In genomic region chr6:31474871-31475286, GRCh38 we compare ENCODE assay signal across 11 cellular contexts. TPM values are rescaled to one million over a fixed set of nuclear protein-coding genes. Genes with fewer than 3 reads are reported as not detected.
A peak's percentile ranks its signal among the peaks of the same experiment; 100 is the strongest.
DNase-seq lines count a peak whose midpoint lies in the region; ATAC-seq and TF ChIP-seq lines count a peak whose summit lies in the region.
"Had no signal": no experiment of that assay in that cellular context is flagged by ENCODE, and none has a peak within 500 bp of the region (broad histone marks: within the 10 kb centered on the region; RNA-seq: fewer than 3 reads in every experiment).

No MANE protein-coding gene starts in this region.

- H4K20me1 ChIP-seq in GM23338 (replicated peaks; ENCODE audit: insufficient read depth): no peaks in the 10 kb centered on the region

- DNase-seq in BE2C (peak; percentile 47), GM23338 (ENCODE audit: low spot score) (peak; percentile 73), lung (ENCODE audit: low spot score) (peak; percentile 26)
- DNase-seq in activated CD8-positive, alpha-beta T cell treated with anti-CD3 and anti-CD28 coated beads, Interleukin-2, amount 10 ng/mL, durations not matched to agents 7 days and 5 days: peak; percentile 26
- DNase-seq in stimulated activated CD4-positive, alpha-beta T cell treated with anti-CD3 and anti-CD28 coated beads, Interleukin-15, amount 100 ng/mL, for 24 hours: no peak
- DNase-seq: activated naive CD8-positive, alpha-beta T cell treated with anti-CD3 and anti-CD28 coated beads, Interleukin-2, amount 10 ng/mL, durations not matched to agents 7 days and 5 days; NCI-H2081; stimulated activated CD4-positive, alpha-beta T cell treated with anti-CD3 and anti-CD28 coated beads, Interleukin-4, amount 100 ng/mL, for 24 hours had no signal

- no peaks in the 10 kb centered on the region; the same call in 1 of the 3 replicates for H3K4me1 Mint-ChIP-seq in GM23338
- peaks cover 21% of the 10 kb centered on the region for H3K4me1 Mint-ChIP-seq in activated CD8-positive, alpha-beta T cell treated with anti-CD3 and anti-CD28 coated beads, Interleukin-2, amount 10 ng/mL, durations not matched to agents 7 days and 5 days (ENCODE audit: low read depth)

- H3K9me3 ChIP-seq in BE2C: no peaks in the 10 kb centered on the region
- no peaks in the 10 kb centered on the region for H3K9me3 ChIP-seq in lung (ENCODE audit: control insufficient read depth in 2 of 2, insufficient read depth in 1 of 2, low read length in 1 of 2)

- POLR2A ChIA-PET in activated CD8-positive, alpha-beta T cell treated with anti-CD3 and anti-CD28 coated beads, Interleukin-2, amount 10 ng/mL, durations not matched to agents 7 days and 5 days (lab: Charles Lee): no interaction called here

- CTCF ChIA-PET in activated CD8-positive, alpha-beta T cell treated with anti-CD3 and anti-CD28 coated beads, Interleukin-2, amount 10 ng/mL, durations not matched to agents 7 days and 5 days (lab: Charles Lee): no interaction called here

- no peak overlapping the region for H3K27ac Mint-ChIP-seq in GM23338
- no peak overlapping the region for H3K27ac Mint-ChIP-seq in activated CD8-positive, alpha-beta T cell treated with anti-CD3 and anti-CD28 coated beads, Interleukin-2, amount 10 ng/mL, durations not matched to agents 7 days and 5 days
- H3K27ac Mint-ChIP-seq: activated naive CD8-positive, alpha-beta T cell treated with anti-CD3 and anti-CD28 coated beads, Interleukin-2, amount 10 ng/mL, durations not matched to agents 7 days and 5 days had no signal

- peaks cover 56% of the 10 kb centered on the region for H3K27me3 ChIP-seq in BE2C
- no peaks in the 10 kb centered on the region for H3K27me3 ChIP-seq in GM23338 (ENCODE audit: insufficient read depth)
- H3K27me3 ChIP-seq in lung (ENCODE audit: control insufficient read depth, insufficient read depth): no peaks in the 10 kb centered on the region

- H3K36me3 Mint-ChIP-seq in GM23338 (ENCODE audit: low read depth): no peaks in the 10 kb centered on the region
- peaks cover 5% of the 10 kb centered on the region for H3K36me3 Mint-ChIP-seq in activated CD8-positive, alpha-beta T cell treated with anti-CD3 and anti-CD28 coated beads, Interleukin-2, amount 10 ng/mL, durations not matched to agents 7 days and 5 days (ENCODE audit: low read depth)

- peaks cover 10% of the 10 kb centered on the region for H3K27me3 Mint-ChIP-seq in GM23338 (ENCODE audit: insufficient read depth, low read depth, poor library complexity)
- H3K27me3 Mint-ChIP-seq in activated CD8-positive, alpha-beta T cell treated with anti-CD3 and anti-CD28 coated beads, Interleukin-2, amount 10 ng/mL, durations not matched to agents 7 days and 5 days (ENCODE audit: low read depth): no peaks in the 10 kb centered on the region
- H3K27me3 Mint-ChIP-seq: activated naive CD8-positive, alpha-beta T cell treated with anti-CD3 and anti-CD28 coated beads, Interleukin-2, amount 10 ng/mL, durations not matched to agents 7 days and 5 days had no signal

- WGBS in lung, 2 donors: 77 to 91% methylated on average over 6 of the region's 6 CpGs

- no peak overlapping the region for H2AFZ ChIP-seq in GM23338

- no peaks in the 10 kb centered on the region for H3K9me2 ChIP-seq in GM23338 (ENCODE audit: insufficient read depth)

- H3K79me2 ChIP-seq in GM23338 (replicated peaks; ENCODE audit: insufficient read depth): no peaks in the 10 kb centered on the region

- TF ChIP-seq CTCF in BE2C (IDR thresholded peaks at IDR 0.05; ENCODE audit: low read depth, low read length) (peak; percentile 48), GM23338 (conservative IDR thresholded peaks at IDR 0.05; ENCODE audit: low read depth in 2 of 2) (peak; percentile 60 to 67), lung (IDR thresholded peaks at IDR 0.05; ENCODE audit: control extremely low read depth, extremely low read depth) (no peak)

- no peak overlapping the region for H3K4me3 Mint-ChIP-seq in GM23338
- no peak overlapping the region for H3K4me3 Mint-ChIP-seq in activated CD8-positive, alpha-beta T cell treated with anti-CD3 and anti-CD28 coated beads, Interleukin-2, amount 10 ng/mL, durations not matched to agents 7 days and 5 days
- H3K4me3 Mint-ChIP-seq: activated naive CD8-positive, alpha-beta T cell treated with anti-CD3 and anti-CD28 coated beads, Interleukin-2, amount 10 ng/mL, durations not matched to agents 7 days and 5 days had no signal

- no peaks in the 10 kb centered on the region for H3F3A ChIP-seq in GM23338 (replicated peaks; ENCODE audit: low read depth)

- H3K4me2 ChIP-seq in GM23338: no peak overlapping the region

- H3K9me3 Mint-ChIP-seq in GM23338: no peaks in the 10 kb centered on the region
- H3K9me3 Mint-ChIP-seq in activated CD8-positive, alpha-beta T cell treated with anti-CD3 and anti-CD28 coated beads, Interleukin-2, amount 10 ng/mL, durations not matched to agents 7 days and 5 days (ENCODE audit: insufficient read depth): no peaks in the 10 kb centered on the region
- H3K9me3 Mint-ChIP-seq: activated naive CD8-positive, alpha-beta T cell treated with anti-CD3 and anti-CD28 coated beads, Interleukin-2, amount 10 ng/mL, durations not matched to agents 7 days and 5 days had no signal

- H3K36me3 ChIP-seq in BE2C (no peaks in the 10 kb centered on the region), GM23338 (ENCODE audit: insufficient read depth) (no peaks in the 10 kb centered on the region), lung (ENCODE audit: control insufficient read depth in 2 of 2, insufficient read depth in 2 of 2, low read length in 2 of 2) (no peaks in the 10 kb centered on the region)

- H3K4me1 ChIP-seq in BE2C (no peaks in the 10 kb centered on the region), GM23338 (ENCODE audit: insufficient read depth) (no peaks in the 10 kb centered on the region), lung (ENCODE audit: control insufficient read depth in 2 of 2, insufficient read depth in 2 of 2, low read length in 2 of 2) (peaks cover 0 to 6% of the 10 kb centered on the region in 2 donors)

- H3K27ac ChIP-seq in GM23338 (ENCODE audit: low read depth) (no peak overlapping the region), lung (ENCODE audit: low read depth in 1 of 2, low read length in 1 of 2) (no peak overlapping the region)

- ATAC-seq in GM23338 (peak; percentile 86), lung (ENCODE audit: insufficient read depth, low FRiP score) (no peak), HG03565 (IDR thresholded peaks at IDR 0.05; ENCODE audit: unreplicated experiment) (no peak), GM21447 (IDR thresholded peaks at IDR 0.05; ENCODE audit: unreplicated experiment) (no peak), HG02870 (IDR thresholded peaks at IDR 0.05; ENCODE audit: unreplicated experiment) (no peak)
- ATAC-seq in activated CD8-positive, alpha-beta T cell treated with anti-CD3 and anti-CD28 coated beads, Interleukin-2, amount 10 ng/mL, durations not matched to agents 7 days and 5 days: peak; percentile 32

- H3K4me3 ChIP-seq in BE2C (ENCODE audit: low read depth, low read length): no peak overlapping the region
- H3K4me3 ChIP-seq in GM23338: no peak overlapping the region
- no peak overlapping the region for H3K4me3 ChIP-seq in lung

TF ChIP-seq in GM23338, 12 proteins besides CTCF, POLR2A, EP300 and RAD21 (continues in another document):
- TF ChIP-seq ZNF331 (CRISPR knock-in tag; IDR thresholded peaks at IDR 0.05; ENCODE audit: low read depth) (no peak), JUNB (IDR thresholded peaks at IDR 0.05; ENCODE audit: unreplicated experiment) (no peak)

RNA-seq across cellular contexts. Expression of gene MICB, which starts 23.1 kb away (rescaled TPM):
- 0.29 TPM for polyA plus RNA-seq in BE2C (2012; ENCODE audit: insufficient read depth, insufficient read length, low read depth)
- total RNA-seq in GM23338 (2014; rRNA removed; shearing (Covaris generic)): 20.8 and 23.8 TPM in 2 replicates
- 8.8 and 9.2 TPM in 2 replicates for polyA plus RNA-seq in GM23338 (2016; fragmentation: Nextera tagmentation; extraction: Ambion mirVana)
- total RNA-seq in activated CD8-positive, alpha-beta T cell treated with anti-CD3 and anti-CD28 coated beads, Interleukin-2, amount 10 ng/mL, durations not matched to agents 7 days and 5 days: 10 to 100 TPM; 49.0 TPM
- total RNA-seq in lung: 1 to 10 TPM; 5.3 to 9.6 TPM
- 10 to 100 TPM in 1 of 2 donors, 1 to 10 TPM in 1; 3.8 to 10.2 TPM for polyA plus RNA-seq in lung

RNA-seq across cellular contexts. Expression of gene MCCD1, which starts 53.9 kb away (rescaled TPM):
- 0.46 TPM for polyA plus RNA-seq in BE2C (2012; ENCODE audit: insufficient read depth, insufficient read length, low read depth)
- not detected in 2 replicates for total RNA-seq in GM23338 (2014; rRNA removed; shearing (Covaris generic))
- not detected in 2 replicates for polyA plus RNA-seq in GM23338 (2016; fragmentation: Nextera tagmentation; extraction: Ambion mirVana)
- not detected for total RNA-seq in activated CD8-positive, alpha-beta T cell treated with anti-CD3 and anti-CD28 coated beads, Interleukin-2, amount 10 ng/mL, durations not matched to agents 7 days and 5 days
- total RNA-seq in lung: not detected
- not detected for polyA plus RNA-seq in lung
- total RNA-seq: activated naive CD8-positive, alpha-beta T cell treated with anti-CD3 and anti-CD28 coated beads, Interleukin-2, amount 10 ng/mL, durations not matched to agents 7 days and 5 days had no signal

Comparison
In these comparisons a context has a peak if more than half of its experiments do, and no peak if none do; other contexts are left out.
1. ATAC-seq: peak in GM23338 (single experiment) and activated CD8-positive, alpha-beta T cell treated with anti-CD3 and anti-CD28 coated beads, Interleukin-2, amount 10 ng/mL, durations not matched to agents 7 days and 5 days (single experiment); none in lung (single experiment), HG03565 (single experiment), GM21447 (single experiment) and HG02870 (single experiment).